In genomic region chr19:57771417-57771816, GRCh38 we compare ENCODE assay signal across 1 cellular context.
TF ChIP-seq lines count a peak whose summit lies in the region.

No MANE protein-coding gene starts in this region.

TF ChIP-seq in GM12878, 131 proteins besides CTCF, POLR2A, EP300 and RAD21:
- TF ChIP-seq BRCA1 (IDR thresholded peaks at IDR 0.05; ENCODE audit: low read depth, low read length) = no peak
- peak; percentile 20; the same call in 1 of the 2 replicates for TF ChIP-seq SPI1 (IDR thresholded peaks at IDR 0.05; ENCODE audit: borderline replicate concordance, insufficient read depth, low read depth, low read length)
- peak; percentile 18; the same call in 1 of the 2 replicates for TF ChIP-seq PKNOX1 (IDR thresholded peaks at IDR 0.05)
TF ChIP-seq in GM12878: peak in this region for 2.
